ENCODE assay signal across 9 cellular contexts in the genomic region with DNA sequence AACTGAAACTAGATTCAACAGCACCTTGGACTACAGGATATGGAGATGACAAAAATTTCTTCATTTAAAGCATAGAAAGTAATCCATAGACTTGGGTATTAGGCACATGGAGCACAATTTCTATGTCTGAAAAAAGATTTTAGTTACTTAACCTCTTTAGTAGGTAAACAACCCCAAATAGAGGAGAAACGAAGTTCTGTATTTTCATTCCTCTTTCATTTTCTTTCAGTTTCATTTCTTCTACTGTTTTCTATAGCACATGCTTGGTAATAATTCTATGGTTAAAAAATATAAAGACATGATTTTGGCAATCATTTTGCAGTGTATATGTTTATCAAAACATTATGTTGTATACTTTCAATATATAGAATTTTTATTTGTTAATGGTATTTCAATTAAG.
DNase-seq lines count a peak whose midpoint lies in the region; ATAC-seq and TF ChIP-seq lines count a peak whose summit lies in the region.
"Had no signal": no experiment of that assay in that cellular context is flagged by ENCODE, and none has a peak within 500 bp of the region (broad histone marks: within the 10 kb centered on the region; RNA-seq: fewer than 3 reads in every experiment).

No MANE protein-coding gene starts in this region.

- no peaks in the 10 kb centered on the region for H3K36me3 ChIP-seq in parathyroid adenoma (ENCODE audit: control insufficient read depth, insufficient read depth, low read length)
- H3K36me3 ChIP-seq in SJCRH30, result no peaks in the 10 kb centered on the region

- no peak overlapping the region for H3K9ac ChIP-seq in parathyroid adenoma

- H3K27ac ChIP-seq in parathyroid adenoma (no peak overlapping the region), SJCRH30 (no peak overlapping the region)

- H3K79me2 ChIP-seq in parathyroid adenoma, result no peaks in the 10 kb centered on the region

- H3K27me3 ChIP-seq in parathyroid adenoma (ENCODE audit: control insufficient read depth, insufficient read depth, low read length) (no peaks in the 10 kb centered on the region), SJCRH30 (no peaks in the 10 kb centered on the region)

- TF ChIP-seq CTCF in WI38 (IDR thresholded peaks at IDR 0.05; ENCODE audit: low read depth, low read length) (no peak), parathyroid adenoma (IDR thresholded peaks at IDR 0.05) (no peak)

- no peak for DNase-seq in activated CD4-positive, CD25-positive, alpha-beta regulatory T cell treated with anti-CD3 and anti-CD28 coated beads, Interleukin-2, amount 50 U/mL, for 72 hours
- DNase-seq in COLO668 (lab: John Stamatoyannopoulos, UW; ENCODE audit: unreplicated experiment) (no peak), NCI-H2196 (lab: John Stamatoyannopoulos, UW; ENCODE audit: unreplicated experiment) (no peak), SJCRH30 (no peak)
- DNase-seq: activated gamma-delta T cell had no signal

- H3K4me1 ChIP-seq in parathyroid adenoma, result no peaks in the 10 kb centered on the region
- H3K4me1 ChIP-seq in SJCRH30, result no peaks in the 10 kb centered on the region

- H3K4me3 ChIP-seq in WI38 (ENCODE audit: low read depth, low read length) (0 out of 2 replicates have a peak overlapping the region, but pooled peaks have one; percentile 24), parathyroid adenoma (ENCODE audit: low read depth, low read length) (no peak overlapping the region), SJCRH30 (no peak overlapping the region)

- peak; percentile 59 to 63 for ATAC-seq in activated CD4-positive, CD25-positive, alpha-beta regulatory T cell treated with anti-CD3 and anti-CD28 coated beads, Interleukin-2, amount 50 U/mL, for 24 hours
- peak; percentile 49 for ATAC-seq in HG02973 (IDR thresholded peaks at IDR 0.05; ENCODE audit: unreplicated experiment)

- peak overlapping the region; percentile 26 for H3K4me2 ChIP-seq in parathyroid adenoma (ENCODE audit: low read length)

- peak overlapping the region; percentile 38 for H2AFZ ChIP-seq in parathyroid adenoma

- no peaks in the 10 kb centered on the region for H3K9me3 ChIP-seq in parathyroid adenoma (ENCODE audit: control insufficient read depth, low read length)
- H3K9me3 ChIP-seq in SJCRH30 (replicated peaks), result no peaks in the 10 kb centered on the region
